8 cellular contexts compared by ENCODE assay signal in the genomic region with DNA sequence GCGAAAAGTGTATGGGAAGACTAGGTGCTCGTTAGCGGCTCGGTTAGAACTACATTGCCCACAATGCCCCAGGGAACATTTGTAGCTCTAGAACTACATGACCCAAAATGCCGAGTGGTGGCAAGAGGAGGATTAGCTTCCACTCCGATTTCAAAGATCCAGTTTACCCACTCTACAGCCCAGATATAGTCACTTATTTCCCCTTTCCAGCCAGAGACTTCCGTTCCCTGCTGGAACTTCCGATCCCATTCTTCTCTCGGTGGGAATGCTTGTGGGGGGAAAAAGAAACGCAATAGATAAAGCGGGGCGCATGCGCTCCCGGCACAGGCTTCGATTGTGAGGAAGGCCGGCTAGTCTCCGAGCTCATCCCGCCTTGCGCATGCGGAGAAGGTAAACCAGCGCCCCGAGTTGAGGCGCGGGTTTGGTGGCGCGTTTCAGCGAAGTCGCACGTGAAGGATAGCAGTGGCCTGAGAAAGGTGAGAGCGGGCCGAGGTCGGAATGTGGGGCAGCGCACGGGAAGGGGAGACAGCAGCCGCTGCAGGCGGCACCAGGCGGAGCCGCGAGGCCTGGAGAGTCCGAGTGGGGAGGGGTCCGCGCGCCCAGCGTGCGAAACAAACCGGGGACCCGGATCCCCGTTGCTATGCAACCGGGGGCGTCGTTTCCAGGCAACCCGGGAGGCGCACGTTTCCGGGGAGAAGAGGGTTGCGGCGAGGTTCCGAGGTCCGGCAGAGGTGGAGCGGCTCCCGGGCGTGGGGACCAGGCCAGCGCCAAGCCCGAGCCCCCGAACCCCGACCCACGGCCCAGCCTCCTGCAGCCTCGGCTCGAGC. TPM values are rescaled to one million over a fixed set of nuclear protein-coding genes. Genes with fewer than 3 reads are reported as not detected.
A peak's percentile ranks its signal among the peaks of the same experiment; 100 is the strongest.
DNase-seq lines count a peak whose midpoint lies in the region; ATAC-seq and TF ChIP-seq lines count a peak whose summit lies in the region.

A gene with protein sequence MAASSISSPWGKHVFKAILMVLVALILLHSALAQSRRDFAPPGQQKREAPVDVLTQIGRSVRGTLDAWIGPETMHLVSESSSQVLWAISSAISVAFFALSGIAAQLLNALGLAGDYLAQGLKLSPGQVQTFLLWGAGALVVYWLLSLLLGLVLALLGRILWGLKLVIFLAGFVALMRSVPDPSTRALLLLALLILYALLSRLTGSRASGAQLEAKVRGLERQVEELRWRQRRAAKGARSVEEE (plus strand): TSS at position 366 of the 827 bp plus-strand sequence. CDS start 5,536 bp downstream, outside the sequence.

- intact Hi-C loops in colonic mucosa (cut with DNase I): no loop called here

- H3K9me3 ChIP-seq in colonic mucosa: no peaks in the 10 kb centered on the region

- H3K4me1 ChIP-seq in colonic mucosa: peaks cover 4% of the 10 kb centered on the region

- no peaks in the 10 kb centered on the region for H3K36me3 ChIP-seq in colonic mucosa

- H3K4me3 ChIP-seq in colonic mucosa: peak within 1 kb of the TSS; percentile 78

- H3K27me3 ChIP-seq in colonic mucosa: no peaks in the 10 kb centered on the region
- H3K27me3 ChIP-seq in layer of hippocampus (ENCODE audit: control insufficient read depth, insufficient read depth, low read length): no peaks in the 10 kb centered on the region

- TF ChIP-seq POLR2A in GM19193 (IDR thresholded peaks at IDR 0.05; ENCODE audit: extremely low read depth, insufficient read depth, insufficient read length): peak; percentile 39

- H3K9ac ChIP-seq in colonic mucosa (ENCODE audit: low read depth in 2 of 2, low read length in 2 of 2): peak within 1 kb of the TSS; percentile 88 to 90

- no peak for TF ChIP-seq CTCF in colonic mucosa (IDR thresholded peaks at IDR 0.05)

- H3K27ac ChIP-seq in colonic mucosa (peak within 1 kb of the TSS; percentile 73), layer of hippocampus (ENCODE audit: low read depth, low read length) (peak within 1 kb of the TSS; percentile 98)

- peak; percentile 38 for ATAC-seq in HG03460 (IDR thresholded peaks at IDR 0.05; ENCODE audit: unreplicated experiment)

- DNase-seq in Ammon's horn (ENCODE audit: low spot score) (peak; percentile 95), NCI-H526 (lab: John Stamatoyannopoulos, UW) (peak; percentile 96 to 97), colonic mucosa (peak; percentile 91)
- peak; percentile 92 for DNase-seq in activated CD4-positive, alpha-beta T cell treated with anti-CD3 and anti-CD28 coated beads for 48 hours
- DNase-seq in stimulated activated CD4-positive, alpha-beta T cell treated with anti-CD3 and anti-CD28 coated beads, Interleukin-1b, Interleukin-23, amount 100 ng/mL, for 24 hours (ENCODE audit: low read depth in 4 of 4, low spot score in 1 of 4): peak; percentile 55 to 85 (median 74)

RNA-seq across cellular contexts. Expression of the gene that starts here (rescaled TPM):
- total RNA-seq in colonic mucosa: 10 to 100 TPM; 35.0 to 53.4 TPM

Comparison
In these comparisons a context has a peak if more than half of its experiments do, and no peak if none do; other contexts are left out.
1. Peak in every context shown above with its lines: DNase-seq, ATAC-seq, H3K4me3 ChIP-seq and H3K27ac ChIP-seq.